Comparison of ENCODE assay signal across 26 cellular contexts in genomic region chr11:105469931-105470330, GRCh38.
"Had no signal": no experiment of that assay in that cellular context is flagged by ENCODE, and none has a peak within 500 bp of the region (broad histone marks: within the 10 kb centered on the region; RNA-seq: fewer than 3 reads in every experiment).

No MANE protein-coding gene starts in this region.

- H3K36me3 ChIP-seq: esophagus muscularis mucosa, gastroesophageal sphincter, heart left ventricle, neural progenitor cell, right lobe of liver, suprapubic skin, transverse colon, upper lobe of right lung, uterus had no signal

- H3K27me3 Mint-ChIP-seq: dendritic cell treated with granulocyte-macrophage colony-stimulating factor and Interleukin-4, amounts not matched to agents 40 ng/mL and 50 ng/mL, for 4 days; progenitor cell of endocrine pancreas; stimulated activated naive B cell treated with anti-CD40 and anti-IgM and Interleukin-4, amounts not matched to agents 10 μg/mL and 1 μg/mL and 100 μg/mL, for 72 hours; stimulated activated naive CD8-positive, alpha-beta T cell treated with anti-CD3 and anti-CD28 coated beads, Interleukin-15, Interleukin-2, amounts not matched to agents 100 ng/mL and 50 ng/mL, for 24 hours had no signal

- H3K27me3 ChIP-seq: esophagus muscularis mucosa, foreskin keratinocyte, gastroesophageal sphincter, heart left ventricle, hepatocyte, neural progenitor cell, right lobe of liver, suprapubic skin, transverse colon, upper lobe of right lung, uterus had no signal

- H3K4me2 ChIP-seq: hepatocyte, neural progenitor cell had no signal

- H2AFZ ChIP-seq: hepatocyte, neural progenitor cell, parathyroid adenoma had no signal

- ATAC-seq: foreskin keratinocyte; gastroesophageal sphincter; heart left ventricle; left lobe of liver; naive thymus-derived CD4-positive, alpha-beta T cell; right lobe of liver; stimulated activated naive B cell treated with anti-CD40 and anti-IgM and Interleukin-4, amounts not matched to agents 10 μg/mL and 1 μg/mL and 100 μg/mL, for 72 hours; upper lobe of right lung had no signal

- DNase-seq: effector CD8-positive, alpha-beta T cell; foreskin keratinocyte; heart left ventricle; kidney; mesendoderm; midbrain; naive thymus-derived CD4-positive, alpha-beta T cell; right lobe of liver; small intestine; stimulated activated CD4-positive, alpha-beta T cell treated with anti-CD3 and anti-CD28 coated beads, Interleukin-15, amount 100 ng/mL, for 24 hours; stimulated activated CD4-positive, alpha-beta T cell treated with anti-CD3 and anti-CD28 coated beads, Interleukin-2, amount 100 ng/mL, for 48 hours; stimulated activated naive B cell treated with anti-CD40 and anti-IgM and Interleukin-4, amounts not matched to agents 10 μg/mL and 1 μg/mL and 100 μg/mL, for 72 hours; transverse colon; upper lobe of right lung; uterus had no signal

- H3K4me3 Mint-ChIP-seq: dendritic cell treated with granulocyte-macrophage colony-stimulating factor and Interleukin-4, amounts not matched to agents 40 ng/mL and 50 ng/mL, for 4 days; naive thymus-derived CD4-positive, alpha-beta T cell; nephron; neural progenitor cell; stimulated activated naive B cell treated with anti-CD40 and anti-IgM and Interleukin-4, amounts not matched to agents 10 μg/mL and 1 μg/mL and 100 μg/mL, for 72 hours; stimulated activated naive CD8-positive, alpha-beta T cell treated with anti-CD3 and anti-CD28 coated beads, Interleukin-15, Interleukin-2, amounts not matched to agents 100 ng/mL and 50 ng/mL, for 24 hours had no signal

- H3K36me3 Mint-ChIP-seq: naive thymus-derived CD4-positive, alpha-beta T cell; neural progenitor cell; stimulated activated naive B cell treated with anti-CD40 and anti-IgM and Interleukin-4, amounts not matched to agents 10 μg/mL and 1 μg/mL and 100 μg/mL, for 72 hours had no signal

- H3K27ac ChIP-seq: esophagus muscularis mucosa, foreskin keratinocyte, gastroesophageal sphincter, heart left ventricle, hepatocyte, neural progenitor cell, parathyroid adenoma, right lobe of liver, suprapubic skin, transverse colon, upper lobe of right lung, uterus had no signal

- H3K79me2 ChIP-seq: hepatocyte, parathyroid adenoma had no signal

- H3K4me3 ChIP-seq: esophagus muscularis mucosa, gastroesophageal sphincter, heart left ventricle, hepatocyte, neural progenitor cell, right lobe of liver, suprapubic skin, transverse colon, upper lobe of right lung, uterus had no signal

- H3K9me3 Mint-ChIP-seq: nephron; stimulated activated naive B cell treated with anti-CD40 and anti-IgM and Interleukin-4, amounts not matched to agents 10 μg/mL and 1 μg/mL and 100 μg/mL, for 72 hours; stimulated activated naive CD8-positive, alpha-beta T cell treated with anti-CD3 and anti-CD28 coated beads, Interleukin-15, Interleukin-2, amounts not matched to agents 100 ng/mL and 50 ng/mL, for 24 hours had no signal

- H3K4me1 ChIP-seq: esophagus muscularis mucosa, gastroesophageal sphincter, heart left ventricle, neural progenitor cell, parathyroid adenoma, right lobe of liver, transverse colon, upper lobe of right lung, uterus had no signal

- H3K9me3 ChIP-seq: esophagus muscularis mucosa, gastroesophageal sphincter, heart left ventricle, right lobe of liver, suprapubic skin, transverse colon, upper lobe of right lung, uterus had no signal

- H3K4me1 Mint-ChIP-seq: naive thymus-derived CD4-positive, alpha-beta T cell; nephron; stimulated activated naive B cell treated with anti-CD40 and anti-IgM and Interleukin-4, amounts not matched to agents 10 μg/mL and 1 μg/mL and 100 μg/mL, for 72 hours had no signal

- H3K9ac ChIP-seq: neural progenitor cell, parathyroid adenoma had no signal

- H3K27ac Mint-ChIP-seq: dendritic cell treated with granulocyte-macrophage colony-stimulating factor and Interleukin-4, amounts not matched to agents 40 ng/mL and 50 ng/mL, for 4 days; naive thymus-derived CD4-positive, alpha-beta T cell; nephron; neural progenitor cell; progenitor cell of endocrine pancreas; stimulated activated naive B cell treated with anti-CD40 and anti-IgM and Interleukin-4, amounts not matched to agents 10 μg/mL and 1 μg/mL and 100 μg/mL, for 72 hours; stimulated activated naive CD8-positive, alpha-beta T cell treated with anti-CD3 and anti-CD28 coated beads, Interleukin-15, Interleukin-2, amounts not matched to agents 100 ng/mL and 50 ng/mL, for 24 hours had no signal
